Comparison of ENCODE assay signal across 12 cellular contexts in genomic region chr3:66425032-66425431, GRCh38.
A peak's percentile ranks its signal among the peaks of the same experiment; 100 is the strongest.
DNase-seq lines count a peak whose midpoint lies in the region; ATAC-seq, FAIRE-seq and TF ChIP-seq lines count a peak whose summit lies in the region.
"Had no signal": no experiment of that assay in that cellular context is flagged by ENCODE, and none has a peak within 500 bp of the region (broad histone marks: within the 10 kb centered on the region; RNA-seq: fewer than 3 reads in every experiment).

No MANE protein-coding gene starts in this region.

- no peak for FAIRE-seq in pancreas (lab: Jason Lieb, UNC)
- FAIRE-seq: endometrium, RCC 7860 had no signal

- intact Hi-C loops in heart right ventricle (cut with DNase I) = no loop called here
- intact Hi-C loops in pancreas (cut with DNase I) = no loop called here
- intact Hi-C loops in upper lobe of right lung (cut with DNase I) = no loop called here

- H3K36me3 ChIP-seq in heart right ventricle (no peaks in the 10 kb centered on the region), pancreas (no peaks in the 10 kb centered on the region), upper lobe of right lung (peaks cover 4% of the 10 kb centered on the region)

- DNase-seq in coronary artery (ENCODE audit: low spot score) (no peak), heart right ventricle (peak; percentile 64 to 71), pancreas (peak in 4 of 6 donors; percentile 77 to 87 (median 79)), upper lobe of right lung (no peak), T-helper 9 cell (no peak), AML-193 (lab: John Stamatoyannopoulos, UW) (no peak)
- DNase-seq in effector CD8-positive, alpha-beta T cell (lab: John Stamatoyannopoulos, UW) = no peak
- DNase-seq: naive B cell, NCI-H82 had no signal

- H3K4me3 ChIP-seq in coronary artery = peak overlapping the region; percentile 0
- no peak overlapping the region for H3K4me3 ChIP-seq in heart right ventricle
- H3K4me3 ChIP-seq in pancreas = no peak overlapping the region
- H3K4me3 ChIP-seq in upper lobe of right lung = no peak overlapping the region
- H3K4me3 ChIP-seq: BLaER1 had no signal

- ATAC-seq in heart right ventricle = peak; percentile 62 to 81 (median 75)
- ATAC-seq in pancreas = peak; percentile 66 to 83 (median 70)
- peak; percentile 39 for ATAC-seq in upper lobe of right lung

- H3K4me1 ChIP-seq in heart right ventricle (peaks cover 19 to 75% (median 52%) of the 10 kb centered on the region in 9 donors), pancreas (peaks cover 45 to 57% (median 54%) of the 10 kb centered on the region in 3 donors), upper lobe of right lung (peaks cover 39% of the 10 kb centered on the region)

- no peak for TF ChIP-seq CTCF in coronary artery (IDR thresholded peaks at IDR 0.05)
- no peak for TF ChIP-seq CTCF in heart right ventricle (IDR thresholded peaks at IDR 0.05)
- no peak for TF ChIP-seq CTCF in pancreas (IDR thresholded peaks at IDR 0.05)
- no peak for TF ChIP-seq CTCF in upper lobe of right lung (IDR thresholded peaks at IDR 0.05)

- H3K27ac ChIP-seq in coronary artery (peak overlapping the region in 1 of 2 donors; percentile 26), heart right ventricle (peak overlapping the region in 9 of 10 donors; percentile 21 to 87 (median 65)), pancreas (peak overlapping the region; percentile 56 to 86 (median 64)), upper lobe of right lung (no peak overlapping the region)
- H3K27ac ChIP-seq: BLaER1 had no signal

- WGBS in heart right ventricle, 2 donors = 25 to 38% methylated on average over 5 of the region's 5 CpGs
- WGBS in pancreas, 2 donors = 26% methylated on average over 5 of the region's 5 CpGs

- H3K9me3 ChIP-seq in heart right ventricle (peaks cover 0 to 17% (median 7%) of the 10 kb centered on the region in 11 donors), pancreas (no peaks in the 10 kb centered on the region), upper lobe of right lung (no peaks in the 10 kb centered on the region)

- H3K27me3 ChIP-seq in heart right ventricle (no peaks in the 10 kb centered on the region), pancreas (no peaks in the 10 kb centered on the region), upper lobe of right lung (no peaks in the 10 kb centered on the region)
- H3K27me3 ChIP-seq: BLaER1 had no signal

Comparison
In these comparisons a context has a peak if more than half of its experiments do, and no peak if none do; other contexts are left out.
1. DNase-seq: peak in heart right ventricle (2 of 2) and pancreas (4 of 6); none in coronary artery (single experiment), upper lobe of right lung (single experiment), T-helper 9 cell (single experiment), AML-193 (0 of 2) and effector CD8-positive, alpha-beta T cell (single experiment).
2. Peak in every context shown above with its lines, with median percentiles within 50 percentile points of each other: ATAC-seq.